1 cellular context compared by ENCODE assay signal in the genomic region with DNA sequence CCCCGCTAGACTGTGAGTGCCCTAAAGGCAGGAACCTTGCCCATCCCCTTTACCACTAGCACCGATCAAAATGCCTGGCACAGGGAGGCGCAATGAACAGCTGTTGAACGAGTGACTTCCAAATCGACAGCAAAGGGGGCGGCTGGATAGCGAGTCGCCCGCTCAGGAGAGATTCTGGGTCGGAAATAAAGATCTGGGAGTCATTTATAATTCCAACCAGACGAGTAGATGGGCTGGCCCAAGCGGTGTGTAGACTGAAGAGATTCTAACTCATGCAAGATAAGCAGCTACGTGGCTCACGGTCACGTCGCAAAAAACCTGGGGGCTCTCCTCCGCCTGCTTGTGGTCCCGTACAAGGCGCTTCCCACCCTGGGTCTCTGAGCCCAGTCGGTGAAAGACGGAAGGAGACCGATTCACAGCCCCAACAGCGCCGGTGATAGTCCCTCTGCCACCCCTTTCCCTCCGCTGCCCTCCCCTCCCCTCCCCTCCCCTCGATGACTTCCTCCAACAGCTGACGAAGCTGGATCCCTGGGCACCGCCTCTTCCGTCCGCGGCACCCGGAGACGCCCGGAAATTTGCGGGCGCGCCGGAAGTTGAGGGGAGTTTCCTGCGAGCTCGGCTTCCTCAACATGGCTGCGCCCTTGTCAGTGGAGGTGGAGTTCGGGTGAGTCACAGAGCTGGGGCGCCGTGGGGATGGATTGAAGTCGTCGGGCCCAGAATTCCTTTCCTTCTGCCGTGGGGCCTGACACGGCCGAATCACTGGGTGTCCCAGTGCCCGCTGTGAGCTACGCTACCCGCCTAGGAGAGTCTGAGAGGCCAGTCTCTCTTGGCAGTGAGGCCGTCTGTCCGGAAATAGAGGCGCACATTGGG.
TF ChIP-seq lines count a peak whose summit lies in the region.

A gene (plus strand): TSS at position 623 of the 870 bp plus-strand sequence. CDS start 7 bp downstream, at position 630.

TF ChIP-seq in SK-N-SH, 30 proteins besides CTCF, POLR2A, EP300 and RAD21 (continued from another document):
- TF ChIP-seq, protein P1, sequence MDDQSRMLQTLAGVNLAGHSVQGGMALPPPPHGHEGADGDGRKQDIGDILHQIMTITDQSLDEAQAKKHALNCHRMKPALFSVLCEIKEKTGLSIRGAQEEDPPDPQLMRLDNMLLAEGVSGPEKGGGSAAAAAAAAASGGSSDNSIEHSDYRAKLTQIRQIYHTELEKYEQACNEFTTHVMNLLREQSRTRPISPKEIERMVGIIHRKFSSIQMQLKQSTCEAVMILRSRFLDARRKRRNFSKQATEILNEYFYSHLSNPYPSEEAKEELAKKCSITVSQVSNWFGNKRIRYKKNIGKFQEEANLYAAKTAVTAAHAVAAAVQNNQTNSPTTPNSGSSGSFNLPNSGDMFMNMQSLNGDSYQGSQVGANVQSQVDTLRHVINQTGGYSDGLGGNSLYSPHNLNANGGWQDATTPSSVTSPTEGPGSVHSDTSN (IDR thresholded peaks at IDR 0.05): peak; percentile 38
- TF ChIP-seq SIN3A (IDR thresholded peaks at IDR 0.05; ENCODE audit: borderline replicate concordance, low read depth, low read length): peak; percentile 68; the same call in 1 of the 2 replicates
- no peak for TF ChIP-seq EZH2phosphoT487 (IDR thresholded peaks at IDR 0.05; ENCODE audit: borderline replicate concordance, low read depth)
- TF ChIP-seq, protein P2, sequence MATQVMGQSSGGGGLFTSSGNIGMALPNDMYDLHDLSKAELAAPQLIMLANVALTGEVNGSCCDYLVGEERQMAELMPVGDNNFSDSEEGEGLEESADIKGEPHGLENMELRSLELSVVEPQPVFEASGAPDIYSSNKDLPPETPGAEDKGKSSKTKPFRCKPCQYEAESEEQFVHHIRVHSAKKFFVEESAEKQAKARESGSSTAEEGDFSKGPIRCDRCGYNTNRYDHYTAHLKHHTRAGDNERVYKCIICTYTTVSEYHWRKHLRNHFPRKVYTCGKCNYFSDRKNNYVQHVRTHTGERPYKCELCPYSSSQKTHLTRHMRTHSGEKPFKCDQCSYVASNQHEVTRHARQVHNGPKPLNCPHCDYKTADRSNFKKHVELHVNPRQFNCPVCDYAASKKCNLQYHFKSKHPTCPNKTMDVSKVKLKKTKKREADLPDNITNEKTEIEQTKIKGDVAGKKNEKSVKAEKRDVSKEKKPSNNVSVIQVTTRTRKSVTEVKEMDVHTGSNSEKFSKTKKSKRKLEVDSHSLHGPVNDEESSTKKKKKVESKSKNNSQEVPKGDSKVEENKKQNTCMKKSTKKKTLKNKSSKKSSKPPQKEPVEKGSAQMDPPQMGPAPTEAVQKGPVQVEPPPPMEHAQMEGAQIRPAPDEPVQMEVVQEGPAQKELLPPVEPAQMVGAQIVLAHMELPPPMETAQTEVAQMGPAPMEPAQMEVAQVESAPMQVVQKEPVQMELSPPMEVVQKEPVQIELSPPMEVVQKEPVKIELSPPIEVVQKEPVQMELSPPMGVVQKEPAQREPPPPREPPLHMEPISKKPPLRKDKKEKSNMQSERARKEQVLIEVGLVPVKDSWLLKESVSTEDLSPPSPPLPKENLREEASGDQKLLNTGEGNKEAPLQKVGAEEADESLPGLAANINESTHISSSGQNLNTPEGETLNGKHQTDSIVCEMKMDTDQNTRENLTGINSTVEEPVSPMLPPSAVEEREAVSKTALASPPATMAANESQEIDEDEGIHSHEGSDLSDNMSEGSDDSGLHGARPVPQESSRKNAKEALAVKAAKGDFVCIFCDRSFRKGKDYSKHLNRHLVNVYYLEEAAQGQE (IDR thresholded peaks at IDR 0.05; ENCODE audit: low read depth, low read length): no peak
- TF ChIP-seq ELF1 (IDR thresholded peaks at IDR 0.05): peak; percentile 84
- TF ChIP-seq TCF12 (IDR thresholded peaks at IDR 0.05): no peak
- TF ChIP-seq, protein P3, sequence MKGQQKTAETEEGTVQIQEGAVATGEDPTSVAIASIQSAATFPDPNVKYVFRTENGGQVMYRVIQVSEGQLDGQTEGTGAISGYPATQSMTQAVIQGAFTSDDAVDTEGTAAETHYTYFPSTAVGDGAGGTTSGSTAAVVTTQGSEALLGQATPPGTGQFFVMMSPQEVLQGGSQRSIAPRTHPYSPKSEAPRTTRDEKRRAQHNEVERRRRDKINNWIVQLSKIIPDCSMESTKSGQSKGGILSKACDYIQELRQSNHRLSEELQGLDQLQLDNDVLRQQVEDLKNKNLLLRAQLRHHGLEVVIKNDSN (IDR thresholded peaks at IDR 0.05; ENCODE audit: borderline replicate concordance, low read depth): no peak
